In the genomic region with DNA sequence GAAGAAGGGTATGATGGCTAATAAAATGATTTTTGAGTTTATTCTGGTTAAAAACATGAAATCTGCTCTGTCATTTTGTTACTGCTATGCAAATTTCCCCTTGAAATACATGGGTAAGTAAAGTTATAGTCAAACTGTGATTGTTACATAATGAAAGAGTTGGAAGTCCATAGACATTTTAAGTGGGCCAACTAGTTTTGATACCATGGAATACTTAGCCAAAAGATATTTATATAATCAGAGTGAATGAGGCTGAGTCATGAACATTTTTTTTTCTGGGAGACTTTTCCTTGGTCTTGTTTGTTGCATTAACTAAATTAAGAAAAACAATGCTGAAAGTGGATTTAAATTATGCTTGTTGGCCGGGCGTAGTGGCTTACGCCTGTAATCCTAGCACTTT, we compare ENCODE assay signal across 23 cellular contexts. TPM values are rescaled to one million over a fixed set of nuclear protein-coding genes. Genes with fewer than 3 reads are reported as not detected.
A peak's percentile ranks its signal among the peaks of the same experiment; 100 is the strongest.
DNase-seq lines count a peak whose midpoint lies in the region; ATAC-seq, FAIRE-seq and TF ChIP-seq lines count a peak whose summit lies in the region.
"Had no signal": no experiment of that assay in that cellular context is flagged by ENCODE, and none has a peak within 500 bp of the region (broad histone marks: within the 10 kb centered on the region; RNA-seq: fewer than 3 reads in every experiment).

No MANE protein-coding gene starts in this region.

- ATAC-seq in pancreas = no peak
- ATAC-seq in stimulated activated memory B cell treated with anti-CD40 and anti-IgM and Interleukin-4, amounts not matched to agents 10 μg/mL and 1 μg/mL and 100 μg/mL, for 72 hours = no peak
- ATAC-seq: HCT116 had no signal

- H3K4me3 ChIP-seq in fibroblast of the aortic adventitia (ENCODE audit: low read depth, low read length) (no peak overlapping the region), pancreas (no peak overlapping the region)
- H3K4me3 ChIP-seq: BLaER1 had no signal

- H3K36me3 ChIP-seq in pancreas = peaks cover 0 to 9% (median 6%) of the 10 kb centered on the region in 3 donors

- intact Hi-C loops in pancreas (cut with DNase I) = no loop called here

- no peaks in the 10 kb centered on the region for H3K27me3 ChIP-seq in pancreas
- H3K27me3 ChIP-seq: BLaER1 had no signal

- H3K27me3 Mint-ChIP-seq in stimulated activated memory B cell treated with anti-CD40 and anti-IgM and Interleukin-4, amounts not matched to agents 10 μg/mL and 1 μg/mL and 100 μg/mL, for 72 hours = no peaks in the 10 kb centered on the region
- H3K27me3 Mint-ChIP-seq: CD4-positive, alpha-beta memory T cell had no signal

- in situ Hi-C loops in ACHN (cut with HindIII; ENCODE audit: low pct_ligation_motif_present, low pct_unique_long_range_greater_than_20kb, low sequenced_read_pairs) = no loop called here

- H3K4me1 Mint-ChIP-seq in stimulated activated memory B cell treated with anti-CD40 and anti-IgM and Interleukin-4, amounts not matched to agents 10 μg/mL and 1 μg/mL and 100 μg/mL, for 72 hours = no peaks in the 10 kb centered on the region

- H3K27ac Mint-ChIP-seq in stimulated activated memory B cell treated with anti-CD40 and anti-IgM and Interleukin-4, amounts not matched to agents 10 μg/mL and 1 μg/mL and 100 μg/mL, for 72 hours = no peak overlapping the region
- H3K27ac Mint-ChIP-seq: CD4-positive, alpha-beta memory T cell had no signal

- 95 to 97% methylated on average over 3 of the region's 3 CpGs for WGBS in pancreas, 2 donors

- no peak overlapping the region for H3K4me3 Mint-ChIP-seq in stimulated activated memory B cell treated with anti-CD40 and anti-IgM and Interleukin-4, amounts not matched to agents 10 μg/mL and 1 μg/mL and 100 μg/mL, for 72 hours
- H3K4me3 Mint-ChIP-seq: CD4-positive, alpha-beta memory T cell had no signal

- no peaks in the 10 kb centered on the region for H3K9me3 Mint-ChIP-seq in stimulated activated memory B cell treated with anti-CD40 and anti-IgM and Interleukin-4, amounts not matched to agents 10 μg/mL and 1 μg/mL and 100 μg/mL, for 72 hours

- peaks cover 7 to 10% (median 9%) of the 10 kb centered on the region in 3 donors for H3K4me1 ChIP-seq in pancreas
- H3K4me1 ChIP-seq: BLaER1 had no signal

- peak; percentile 23 for FAIRE-seq in pancreas (lab: Jason Lieb, UNC)
- FAIRE-seq: GM19239, RCC 7860 had no signal

- peaks cover 50% of the 10 kb centered on the region for H3K36me3 Mint-ChIP-seq in stimulated activated memory B cell treated with anti-CD40 and anti-IgM and Interleukin-4, amounts not matched to agents 10 μg/mL and 1 μg/mL and 100 μg/mL, for 72 hours

- H3K27ac ChIP-seq in pancreas = no peak overlapping the region
- H3K27ac ChIP-seq: BLaER1, KMS-11 had no signal

- TF ChIP-seq CTCF in fibroblast of the aortic adventitia (IDR thresholded peaks at IDR 0.05; ENCODE audit: insufficient read depth, low read length) = no peak
- no peak for TF ChIP-seq CTCF in pancreas (IDR thresholded peaks at IDR 0.05)

- peak; percentile 9 for DNase-seq in AG08396 (ENCODE audit: low spot score)
- peak; percentile 12 for DNase-seq in M059J (ENCODE audit: low read depth)
- peak; percentile 47 for DNase-seq in fibroblast of the aortic adventitia (ENCODE audit: low read depth)
- no peak for DNase-seq in pancreas
- DNase-seq in ACHN = no peak
- no peak for DNase-seq in H4 (ENCODE audit: low spot score)
- DNase-seq in Kasumi-1 (lab: John Stamatoyannopoulos, UW) = no peak
- DNase-seq: CD4-positive, alpha-beta memory T cell; DMS153; GF-D8; NCI-H1092; NCI-H1436 treated with DMSO at 0.1 percent for 48 hours; NCI-H2029 treated with DMSO at 0.1 percent for 48 hours; NCI-H2171; NCI-H69; SHP77; SK-N-SH had no signal

- no peaks in the 10 kb centered on the region for H3K9me3 ChIP-seq in pancreas
- H3K9me3 ChIP-seq: BLaER1, SK-N-SH had no signal

RNA-seq across cellular contexts. Expression of gene MPC2, which starts 58.2 kb away (rescaled TPM):
- 91.3 and 99.4 TPM in 2 replicates for total RNA-seq in M059J (2014; rRNA removed; shearing (Covaris generic))
- total RNA-seq in fibroblast of the aortic adventitia (ENCODE audit: low replicate concordance) (14.9 and 49.3 TPM in 2 replicates), pancreas (10 to 100 TPM; 25.5 to 45.4 (median 39.9) TPM)
- polyA plus RNA-seq in pancreas = 10 to 100 TPM; 37.7 to 72.5 TPM
- 52.2 and 78.9 TPM in 2 replicates for total RNA-seq in H4 (2014; rRNA removed; shearing (Covaris generic))

RNA-seq across cellular contexts. Expression of gene DCAF6, which starts 58.6 kb away (rescaled TPM):
- total RNA-seq in M059J (2014; rRNA removed; shearing (Covaris generic)) = 27.7 and 53.5 TPM in 2 replicates
- total RNA-seq in fibroblast of the aortic adventitia (ENCODE audit: low replicate concordance) (68.9 and 83.4 TPM in 2 replicates), pancreas (10 to 100 TPM; 11.4 to 31.9 (median 20.0) TPM)
- polyA plus RNA-seq in pancreas = 10 to 100 TPM; 14.8 to 24.3 TPM
- 17.7 and 27.0 TPM in 2 replicates for total RNA-seq in H4 (2014; rRNA removed; shearing (Covaris generic))

Comparison
In these comparisons a context has a peak if more than half of its experiments do, and no peak if none do; other contexts are left out.
1. DNase-seq: peak in AG08396 (single experiment), M059J (single experiment) and fibroblast of the aortic adventitia (single experiment); none in pancreas (0 of 6), ACHN (single experiment), H4 (single experiment) and Kasumi-1 (0 of 2).